11 cellular contexts compared by ENCODE assay signal in the genomic region with DNA sequence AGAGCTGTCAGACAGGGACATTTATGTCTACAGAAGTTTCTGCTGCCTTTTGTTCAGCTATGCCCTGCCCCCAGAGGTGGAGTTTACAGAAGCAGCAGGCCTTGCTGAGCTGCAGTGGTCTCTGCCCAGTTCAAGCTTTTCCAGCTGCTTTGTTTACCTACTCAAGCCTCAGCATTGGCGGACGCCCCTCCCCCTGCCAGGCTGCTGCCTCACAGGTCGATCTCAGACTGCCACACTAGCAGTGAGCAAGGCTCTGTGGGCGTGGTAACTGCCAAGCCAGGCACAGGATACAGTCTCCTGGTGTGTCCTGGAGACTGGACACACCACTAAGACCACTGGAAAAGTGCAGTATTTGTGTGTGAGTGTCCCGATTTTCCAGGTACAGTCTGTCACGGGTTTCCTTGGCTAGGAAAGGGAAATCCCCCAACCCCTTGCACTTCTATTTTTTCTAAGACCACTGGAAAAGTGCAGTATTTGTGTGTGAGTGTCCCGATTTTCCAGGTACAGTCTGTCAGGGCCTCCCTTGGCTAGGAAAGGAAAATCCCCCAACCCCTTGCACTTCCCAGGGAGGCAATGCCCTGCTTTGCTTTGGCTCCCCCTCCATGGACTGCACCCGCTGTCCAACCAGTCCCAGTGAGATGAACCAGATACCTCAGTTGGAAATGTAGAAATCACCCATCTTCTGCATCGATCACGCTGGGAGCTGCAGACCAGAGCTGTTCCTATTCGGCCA. TPM values are rescaled to one million over a fixed set of nuclear protein-coding genes. Genes with fewer than 3 reads are reported as not detected.
A peak's percentile ranks its signal among the peaks of the same experiment; 100 is the strongest.
DNase-seq lines count a peak whose midpoint lies in the region; TF ChIP-seq lines count a peak whose summit lies in the region.
"Not testable (repeated sequence)": the region's sequence is repeated elsewhere in the genome, so short reads cannot be mapped to it uniquely, and the experiment has no call there.
"Had no signal": no experiment of that assay in that cellular context is flagged by ENCODE, and none has a peak within 500 bp of the region (broad histone marks: within the 10 kb centered on the region; RNA-seq: fewer than 3 reads in every experiment).

No MANE protein-coding gene starts in this region.

- peak overlapping the region in 1 of 2 experiments; percentile 55 for H3K14ac ChIP-seq in mesenchymal stem cell (ENCODE audit: low read length in 2 of 2)

- TF ChIP-seq CTCF in VCaP (conservative IDR thresholded peaks at IDR 0.05); cardiac muscle cell (IDR thresholded peaks at IDR 0.05; ENCODE audit: low read depth, low read length); stomach (IDR thresholded peaks at IDR 0.05): not testable (repeated sequence)

- not testable (repeated sequence) for H3K79me1 ChIP-seq in mesenchymal stem cell (replicated peaks; ENCODE audit: low read length, poor library complexity, severe bottlenecking)

- peak; percentile 93 for DNase-seq in DMS53 (lab: John Stamatoyannopoulos, UW)
- DNase-seq in NCI-H2081 (lab: John Stamatoyannopoulos, UW): peak; percentile 62 to 80
- DNase-seq in NCI-H82 (lab: John Stamatoyannopoulos, UW): peak; percentile 87
- peak; percentile 6 to 79 for DNase-seq in cardiac muscle cell (ENCODE audit: low read depth in 1 of 2, low spot score in 1 of 2)
- peak; percentile 15 for DNase-seq in mesenchymal stem cell
- DNase-seq in stomach: peak; percentile 61

- H4K91ac ChIP-seq in mesenchymal stem cell (ENCODE audit: low read length): not testable (repeated sequence)

- H3K9ac ChIP-seq in HUES48 (ENCODE audit: low read depth, low read length); mesenchymal stem cell (ENCODE audit: low read length): not testable (repeated sequence)

- intact Hi-C loops in stomach (cut with DNase I; ENCODE audit: low total_unique reads): not testable (repeated sequence)

- H3K36me3 ChIP-seq in HUES48 (ENCODE audit: control insufficient read depth, insufficient read depth, low read length); cardiac muscle cell; mesenchymal stem cell (ENCODE audit: control insufficient read depth in 1 of 2, insufficient read depth in 2 of 2, low read depth in 1 of 2, low read length in 2 of 2); stomach: not testable (repeated sequence)

- H3K4ac ChIP-seq in mesenchymal stem cell (ENCODE audit: low read depth in 1 of 2, low read length in 2 of 2): not testable (repeated sequence)

- not testable (repeated sequence) for H2BK15ac ChIP-seq in mesenchymal stem cell (ENCODE audit: low read depth, poor library complexity, severe bottlenecking)

- not testable (repeated sequence) for TF ChIP-seq POLR2A in stomach (IDR thresholded peaks at IDR 0.05)

- not testable (repeated sequence) for H3K4me1 ChIP-seq in HUES48 (ENCODE audit: control insufficient read depth, insufficient read depth, low read length); cardiac muscle cell (ENCODE audit: low read depth); mesenchymal stem cell (ENCODE audit: control insufficient read depth, insufficient read depth, low read depth, low read length); stomach

- H2BK120ac ChIP-seq in mesenchymal stem cell (ENCODE audit: low read depth, low read length): not testable (repeated sequence)

- peak overlapping the region; percentile 92 for H2AFZ ChIP-seq in mesenchymal stem cell (ENCODE audit: low read depth, low read length)

- H3K4me3 ChIP-seq in HUES48 (ENCODE audit: low read depth, low read length): peak overlapping the region; percentile 7; the same call in 1 of the 2 replicates
- not testable (repeated sequence) for H3K4me3 ChIP-seq in cardiac muscle cell; mesenchymal stem cell (ENCODE audit: insufficient read depth in 1 of 2, low read depth in 1 of 2, low read length in 2 of 2); stomach

- H2AK5ac ChIP-seq in mesenchymal stem cell (ENCODE audit: low read length, severe bottlenecking): not testable (repeated sequence)

- 42% methylated on average over 8 of the region's 11 CpGs for WGBS in mesenchymal stem cell
- WGBS in stomach, 5 donors: 40 to 46% (median 43%) methylated on average over 11 of the region's 11 CpGs

- not testable (repeated sequence) for H3K23ac ChIP-seq in mesenchymal stem cell (ENCODE audit: low read length in 2 of 2)

- H3K27ac ChIP-seq in HUES48 (ENCODE audit: low read depth, low read length) (peak overlapping the region; percentile 17), VCaP (peak overlapping the region; percentile 52), cardiac muscle cell (peak overlapping the region; percentile 17)
- not testable (repeated sequence) for H3K27ac ChIP-seq in mesenchymal stem cell (ENCODE audit: low read length, poor library complexity, severe bottlenecking); stomach

- H3K9me3 ChIP-seq in HUES48 (ENCODE audit: control insufficient read depth, insufficient read depth, low read length); cardiac muscle cell (ENCODE audit: low read depth); mesenchymal stem cell (ENCODE audit: control insufficient read depth, low read length); stomach: not testable (repeated sequence)

- not testable (repeated sequence) for H3K27me3 ChIP-seq in HUES48 (ENCODE audit: control insufficient read depth, insufficient read depth, low read length); cardiac muscle cell; mesenchymal stem cell (ENCODE audit: control insufficient read depth in 1 of 2, insufficient read depth in 1 of 2, low read length in 2 of 2); stomach

- not testable (repeated sequence) for H2BK5ac ChIP-seq in mesenchymal stem cell (ENCODE audit: low read depth, low read length, poor library complexity, severe bottlenecking)

- H2BK12ac ChIP-seq in mesenchymal stem cell (ENCODE audit: low read length in 2 of 2): not testable (repeated sequence)

- H4K8ac ChIP-seq in mesenchymal stem cell (ENCODE audit: low read length): peak overlapping the region; percentile 72

- TF ChIP-seq EP300 in stomach (IDR thresholded peaks at IDR 0.05): not testable (repeated sequence)

- H3K18ac ChIP-seq in mesenchymal stem cell (ENCODE audit: low read depth in 1 of 2, low read length in 2 of 2): peak overlapping the region in 1 of 2 experiments; percentile 48

- peak overlapping the region; percentile 5 for H3K4me2 ChIP-seq in mesenchymal stem cell (ENCODE audit: low read length, poor library complexity, severe bottlenecking)

RNA-seq across cellular contexts. Expression of a gene that starts 14.7 kb away (rescaled TPM):
- 0.39 TPM in 1 of 2 replicates, not detected in the other for total RNA-seq in cardiac muscle cell
- polyA plus RNA-seq in cardiac muscle cell: not detected in 2 replicates
- not detected for polyA plus RNA-seq in mesenchymal stem cell (2013, experiment 1 of 2)
- polyA plus RNA-seq in mesenchymal stem cell (2013, experiment 2 of 2): not detected
- total RNA-seq in stomach: not detected
- not detected for polyA plus RNA-seq in stomach
- total RNA-seq: GM12878, posterior vena cava had no signal
- polyA plus RNA-seq: GM12878 had no signal

RNA-seq across cellular contexts. Expression of a gene that starts 48.5 kb away (rescaled TPM):
- not detected in 2 replicates for total RNA-seq in cardiac muscle cell
- not detected in 2 replicates for polyA plus RNA-seq in cardiac muscle cell
- polyA plus RNA-seq in mesenchymal stem cell (2013, experiment 1 of 2): not detected
- polyA plus RNA-seq in mesenchymal stem cell (2013, experiment 2 of 2): not detected
- not detected for total RNA-seq in stomach
- polyA plus RNA-seq in stomach: not detected
- total RNA-seq: GM12878, posterior vena cava, testis had no signal
- polyA plus RNA-seq: GM12878 had no signal

Comparison
In these comparisons a context has a peak if more than half of its experiments do, and no peak if none do; other contexts are left out.
1. DNase-seq: peak in every context shown above with its lines; median percentile 93 in DMS53; 87 in NCI-H82; 71 in NCI-H2081; 61 in stomach; 42 in cardiac muscle cell; 15 in mesenchymal stem cell.